Comparison of ENCODE assay signal across 22 cellular contexts in the genomic region with DNA sequence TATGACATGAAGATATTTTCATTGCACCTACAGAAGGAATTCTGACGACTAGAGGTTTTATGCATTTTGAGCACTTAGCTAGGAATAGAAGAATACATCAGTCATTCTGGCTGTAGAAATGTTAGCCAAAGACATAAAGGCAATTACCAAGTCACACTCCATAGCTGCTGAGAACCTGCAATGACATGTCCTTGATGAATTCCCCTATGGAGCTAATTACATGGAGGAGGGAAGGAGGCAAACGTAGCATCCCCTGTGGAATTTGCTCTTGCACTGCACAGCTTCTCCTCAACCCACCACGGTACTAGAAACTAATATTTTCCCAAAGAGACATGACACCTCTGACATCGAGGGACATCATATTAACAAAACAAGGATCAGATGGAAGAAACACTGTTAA.
"Had no signal": no experiment of that assay in that cellular context is flagged by ENCODE, and none has a peak within 500 bp of the region (broad histone marks: within the 10 kb centered on the region; RNA-seq: fewer than 3 reads in every experiment).

No MANE protein-coding gene starts in this region.

- DNase-seq: activated B cell treated with CpG ODN at 0.5 μM for 24 hours; activated CD4-positive, alpha-beta T cell treated with anti-CD3 and anti-CD28 coated beads for 36 hours; activated CD8-positive, alpha-beta memory T cell treated with anti-CD3 and anti-CD28 coated beads, Interleukin-2, amount 10 ng/mL, durations not matched to agents 7 days and 5 days; activated CD8-positive, alpha-beta T cell treated with anti-CD3 and anti-CD28 coated beads, Interleukin-2, amount 10 ng/mL, durations not matched to agents 7 days and 5 days; activated T-cell treated with anti-CD3 and anti-CD28 coated beads, Interleukin-2, amount 50 U/mL, for 48 hours; central memory CD4-positive, alpha-beta T cell; foreskin melanocyte; heart right ventricle; kidney glomerular epithelial cell; left lung; lower lobe of right lung; mesendoderm; mucosa of descending colon; ovary; right lobe of liver; stimulated activated CD4-positive, alpha-beta T cell treated with anti-CD3 and anti-CD28 coated beads, Interleukin-2, amount 100 ng/mL, for 48 hours; stimulated activated naive CD4-positive, alpha-beta T cell treated with Interleukin-2 at 50 U/mL for 16 hours; testis; transverse colon had no signal

- H3K27ac ChIP-seq: breast epithelium, esophagus muscularis mucosa, heart right ventricle, left lung, lower lobe of right lung, ovary, right lobe of liver, testis, transverse colon had no signal

- H3K36me3 ChIP-seq: breast epithelium, esophagus muscularis mucosa, heart right ventricle, left lung, lower lobe of right lung, ovary, transverse colon had no signal

- H3K4me1 ChIP-seq: breast epithelium, lower lobe of right lung, right lobe of liver, testis, transverse colon had no signal

- H3K27me3 ChIP-seq: breast epithelium, esophagus muscularis mucosa, left lung, ovary, right lobe of liver, testis, transverse colon had no signal

- H3K9me3 ChIP-seq: breast epithelium, esophagus muscularis mucosa, heart right ventricle, left lung, lower lobe of right lung, mucosa of descending colon, ovary, right lobe of liver, testis, transverse colon had no signal

- ATAC-seq: activated CD4-positive, alpha-beta T cell treated with anti-CD3 and anti-CD28 coated beads for 36 hours; activated CD8-positive, alpha-beta memory T cell treated with anti-CD3 and anti-CD28 coated beads, Interleukin-2, amount 10 ng/mL, durations not matched to agents 7 days and 5 days; activated CD8-positive, alpha-beta T cell treated with anti-CD3 and anti-CD28 coated beads, Interleukin-2, amount 10 ng/mL, durations not matched to agents 7 days and 5 days; heart right ventricle; left lung; lower lobe of right lung; mucosa of descending colon; natural killer cell treated with Interleukin-12 subunit alpha and Interleukin-12 subunit beta and Interleukin-15 and Interleukin-18, amount 100 ng/mL, for 72 hours; right lobe of liver had no signal

- H3K4me3 ChIP-seq: breast epithelium, esophagus muscularis mucosa, heart right ventricle, left lung, lower lobe of right lung, mucosa of descending colon, ovary, right lobe of liver, testis, transverse colon had no signal
